ENCODE assay signal across 8 cellular contexts in the genomic region with DNA sequence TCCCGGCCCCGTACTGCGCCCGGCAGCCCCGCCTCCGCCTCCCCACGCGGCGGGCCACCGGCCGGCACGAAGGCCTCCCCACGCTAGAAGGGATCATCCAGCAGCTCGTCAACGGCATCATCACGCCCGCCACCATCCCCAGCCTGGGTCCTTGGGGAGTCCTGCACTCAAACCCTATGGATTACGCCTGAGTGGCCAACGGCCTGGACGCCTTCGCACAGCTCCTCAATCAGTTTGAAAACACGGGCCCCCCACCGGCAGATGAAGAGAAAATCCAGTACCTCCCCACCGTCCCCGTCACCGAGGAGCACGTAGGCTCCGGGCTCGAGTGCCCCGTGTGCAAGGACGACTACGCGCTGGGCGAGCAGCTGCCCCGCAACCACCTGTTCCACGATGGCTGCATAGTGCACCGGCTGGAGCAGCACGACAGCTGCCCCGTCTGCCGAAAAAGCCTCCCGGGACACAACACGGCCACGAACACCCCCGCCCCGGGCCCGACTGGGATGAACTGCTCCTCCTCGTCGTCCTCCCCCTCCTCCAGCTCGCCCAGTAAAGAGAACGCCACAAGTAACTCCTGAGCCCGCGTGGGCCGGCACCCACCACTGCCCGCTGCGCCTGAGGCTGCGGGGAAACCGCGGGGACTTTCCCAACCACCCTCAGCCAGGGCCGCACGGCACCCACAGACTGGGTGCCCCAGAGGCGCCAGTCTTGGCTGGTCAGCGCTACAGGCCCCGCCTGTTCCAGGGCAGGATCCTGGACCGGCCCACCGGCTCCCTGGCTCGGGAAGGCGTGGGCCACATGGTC. TPM values are rescaled to one million over a fixed set of nuclear protein-coding genes. Genes with fewer than 3 reads are reported as not detected.
DNase-seq lines count a peak whose midpoint lies in the region; ATAC-seq and TF ChIP-seq lines count a peak whose summit lies in the region.
"Had no signal": no experiment of that assay in that cellular context is flagged by ENCODE, and none has a peak within 500 bp of the region (broad histone marks: within the 10 kb centered on the region; RNA-seq: fewer than 3 reads in every experiment).

No MANE protein-coding gene starts in this region.

- TF ChIP-seq CTCF in Panc1 (IDR thresholded peaks at IDR 0.05) (no peak), ascending aorta (IDR thresholded peaks at IDR 0.05) (no peak), upper lobe of left lung (IDR thresholded peaks at IDR 0.05) (no peak)

- H3K27me3 ChIP-seq in Panc1 (ENCODE audit: control insufficient read depth, insufficient read depth, low read length) (no peaks in the 10 kb centered on the region), ascending aorta (peaks cover 3% of the 10 kb centered on the region), muscle layer of colon (ENCODE audit: control insufficient read depth in 1 of 2, insufficient read depth in 2 of 2, low read length in 2 of 2) (peaks cover 0 to 7% of the 10 kb centered on the region in 2 donors), upper lobe of left lung (peaks cover 0 to 2% (median 0%) of the 10 kb centered on the region in 4 donors)

- CTCF ChIA-PET in Panc1 (lab: Charles Lee): no interaction called here

- H3K27ac ChIP-seq in Panc1 (ENCODE audit: low read length) (no peak overlapping the region; the same call in 1 of the 2 replicates), ascending aorta (peak overlapping the region; percentile 42 to 61), muscle layer of colon (ENCODE audit: low read depth, low read length) (no peak overlapping the region), upper lobe of left lung (peak overlapping the region in 3 of 4 donors; percentile 9 to 64 (median 56))
- H3K27ac ChIP-seq: SJSA1 had no signal

- H3K4me3 ChIP-seq in Panc1 (ENCODE audit: low read depth in 2 of 2, low read length in 2 of 2) (0 out of 4 replicates have a peak overlapping the region, but pooled peaks of 1 of the 2 experiments have one; percentile 11), ascending aorta (peak overlapping the region; percentile 50 to 62), muscle layer of colon (ENCODE audit: low read depth in 1 of 2, low read length in 2 of 2) (peak overlapping the region; percentile 44 to 53), upper lobe of left lung (peak overlapping the region in 3 of 4 donors; percentile 27 to 43 (median 37))
- H3K4me3 ChIP-seq: SJSA1 had no signal

- peak overlapping the region; percentile 21 for H3K9ac ChIP-seq in muscle layer of colon (ENCODE audit: low read length)

- BruUV-seq in Panc1 (replicated peaks; lab: Mats Ljungman, UMichigan): no TSS peak

- DNase-seq in Panc1 (ENCODE audit: low read depth, low spot score) (no peak), ascending aorta (ENCODE audit: low spot score in 2 of 2) (peak in 1 of 2 donors; percentile 65), upper lobe of left lung (peak; percentile 33 to 87), NCI-H2029 treated with DMSO at 0.1 percent for 48 hours (lab: John Stamatoyannopoulos, UW) (no peak), ecto neural progenitor cell (ENCODE audit: low spot score) (no peak)

- H3K4me1 ChIP-seq in Panc1 (ENCODE audit: control insufficient read depth, insufficient read depth, low read length): no peaks in the 10 kb centered on the region
- H3K4me1 ChIP-seq in ascending aorta: peaks cover 0 to 6% of the 10 kb centered on the region in 2 donors
- no peaks in the 10 kb centered on the region for H3K4me1 ChIP-seq in muscle layer of colon (ENCODE audit: insufficient read depth, low read length)
- peaks cover 12 to 16% (median 14%) of the 10 kb centered on the region in 4 donors for H3K4me1 ChIP-seq in upper lobe of left lung

- no peak for TF ChIP-seq EP300 in upper lobe of left lung (IDR thresholded peaks at IDR 0.05)

- no peaks in the 10 kb centered on the region for H3K9me3 ChIP-seq in Panc1 (ENCODE audit: control insufficient read depth, insufficient read depth, low read depth, low read length)
- H3K9me3 ChIP-seq in ascending aorta: no peaks in the 10 kb centered on the region
- H3K9me3 ChIP-seq in muscle layer of colon (ENCODE audit: low read length): no peaks in the 10 kb centered on the region
- no peaks in the 10 kb centered on the region for H3K9me3 ChIP-seq in upper lobe of left lung
- H3K9me3 ChIP-seq: SJSA1 had no signal

- intact Hi-C loops in Panc1 (cut with micrococcal nuclease; ENCODE audit: unreplicated experiment) (no loop called here), ascending aorta (cut with DNase I) (loop anchor here (2.0 kb wide), 2 partner anchors 39 to 41 kb away; partner anchors contain the start of gene AKAP1)

- POLR2A ChIA-PET in Panc1 (lab: Charles Lee): no interaction called here

- no peaks in the 10 kb centered on the region for H3K36me3 ChIP-seq in Panc1 (ENCODE audit: control insufficient read depth, insufficient read depth, low read length)
- H3K36me3 ChIP-seq in ascending aorta: no peaks in the 10 kb centered on the region
- H3K36me3 ChIP-seq in muscle layer of colon (ENCODE audit: insufficient read depth, low read length): no peaks in the 10 kb centered on the region
- no peaks in the 10 kb centered on the region for H3K36me3 ChIP-seq in upper lobe of left lung
- H3K36me3 ChIP-seq: SJSA1 had no signal

- WGBS in upper lobe of left lung, 2 donors: 15 to 64% methylated on average over 8 to 38 of the region's 67 CpGs

- peak; percentile 61 for ATAC-seq in GM19455 (IDR thresholded peaks at IDR 0.05; ENCODE audit: unreplicated experiment)
- ATAC-seq in Panc1: peak; percentile 74
- peak; percentile 71 to 81 for ATAC-seq in upper lobe of left lung (ENCODE audit: low FRiP score in 2 of 2)

- in situ Hi-C loops in Panc1 (cut with HindIII; ENCODE audit: low pct_unique_long_range_greater_than_20kb, low sequenced_read_pairs): no loop called here

- peak in 1 of 4 donors; percentile 29 for TF ChIP-seq POLR2A in upper lobe of left lung (IDR thresholded peaks at IDR 0.05)

RNA-seq across cellular contexts. Expression of gene AKAP1, which starts 39.0 kb away (rescaled TPM):
- total RNA-seq in Panc1 (2021; ENCODE audit: unreplicated experiment): 52.7 TPM
- polyA plus RNA-seq in Panc1 (2012; ENCODE audit: insufficient read length): 66.6 TPM
- total RNA-seq in ascending aorta: 127 TPM
- total RNA-seq in upper lobe of left lung: 100 to 1,000 TPM in 1 of 6 donors, 10 to 100 TPM in 5; 51.2 to 147 (median 79.4) TPM

Comparison
In these comparisons a context has a peak if more than half of its experiments do, and no peak if none do; other contexts are left out.
1. DNase-seq: peak in upper lobe of left lung (2 of 2); none in Panc1 (single experiment), NCI-H2029 treated with DMSO at 0.1 percent for 48 hours (single experiment) and ecto neural progenitor cell (single experiment).
2. H3K27ac ChIP-seq: peak in ascending aorta (2 of 2) and upper lobe of left lung (3 of 4); none in Panc1 (single experiment) and muscle layer of colon (single experiment).
3. Peak in every context shown above with its lines, with median percentiles within 50 percentile points of each other: ATAC-seq.